Comparison of ENCODE assay signal across 22 cellular contexts in genomic region chrX:31547416-31547815, GRCh38.
"Had no signal": no experiment of that assay in that cellular context is flagged by ENCODE, and none has a peak within 500 bp of the region (broad histone marks: within the 10 kb centered on the region; RNA-seq: fewer than 3 reads in every experiment).

No MANE protein-coding gene starts in this region.

- H3K4me1 ChIP-seq: body of pancreas, esophagus squamous epithelium, psoas muscle, transverse colon, vagina had no signal

- H3K27ac ChIP-seq: body of pancreas, cardiac muscle cell, esophagus squamous epithelium, skin epidermis, transverse colon, vagina had no signal

- H3K9me3 ChIP-seq: body of pancreas, esophagus squamous epithelium, gastrocnemius medialis, psoas muscle, transverse colon, vagina had no signal

- DNase-seq: activated CD4-positive, alpha-beta T cell treated with anti-CD3 and anti-CD28 coated beads for 1 hour; activated CD4-positive, alpha-beta T cell treated with anti-CD3 and anti-CD28 coated beads, Interleukin-2, amount 50 U/mL, for 1 hour; activated CD8-positive, alpha-beta T cell treated with anti-CD3 and anti-CD28 coated beads, Interleukin-2, amount 10 ng/mL, durations not matched to agents 7 days and 5 days; activated gamma-delta T cell treated with Interleukin-2 at 50 U/mL for 16 hours; activated T-cell treated with anti-CD3 and anti-CD28 coated beads, Interleukin-2, amount 50 U/mL, for 1 hour; body of pancreas; cortex of kidney; endodermal cell; esophagus squamous epithelium; gastrocnemius medialis; hypothalamus; left ventricle myocardium superior; mammary epithelial cell; natural killer cell; psoas muscle; right cardiac atrium; stimulated activated CD4-positive, alpha-beta T cell treated with anti-CD3 and anti-CD28 coated beads, Interleukin-1b, Interleukin-23, amount 100 ng/mL, for 48 hours; T-helper 9 cell; transverse colon had no signal

- H3K27me3 ChIP-seq: body of pancreas, cardiac muscle cell, esophagus squamous epithelium, gastrocnemius medialis, transverse colon, vagina had no signal

- H3K36me3 ChIP-seq: cardiac muscle cell, esophagus squamous epithelium, gastrocnemius medialis, transverse colon, vagina had no signal

- ATAC-seq: activated CD8-positive, alpha-beta T cell treated with anti-CD3 and anti-CD28 coated beads, Interleukin-2, amount 10 ng/mL, durations not matched to agents 7 days and 5 days; body of pancreas; gastrocnemius medialis; left ventricle myocardium superior; natural killer cell; right cardiac atrium had no signal

- H3K4me3 ChIP-seq: body of pancreas, cardiac muscle cell, esophagus squamous epithelium, gastrocnemius medialis, psoas muscle, skin epidermis, transverse colon, vagina had no signal
